Comparison of ENCODE assay signal across 11 cellular contexts in the genomic region with DNA sequence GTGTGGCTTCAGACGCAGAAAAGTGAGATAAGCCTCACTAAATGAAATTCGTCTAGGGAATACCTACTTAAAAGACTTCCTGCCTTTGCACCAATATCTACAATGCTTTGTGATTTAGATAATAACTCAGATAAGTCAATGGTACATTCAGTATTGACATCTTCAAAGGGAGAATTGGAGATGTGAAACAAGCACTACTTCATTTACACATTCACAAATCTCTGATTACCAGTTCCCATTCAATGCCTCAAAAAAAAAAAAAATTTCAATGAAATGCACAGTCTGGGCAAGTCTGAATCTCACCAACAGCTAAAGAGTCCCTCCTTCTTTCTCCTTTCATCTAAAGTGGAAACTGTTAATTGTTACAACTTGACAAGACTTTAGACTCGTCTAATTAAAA. TPM values are rescaled to one million over a fixed set of nuclear protein-coding genes. Genes with fewer than 3 reads are reported as not detected.
DNase-seq lines count a peak whose midpoint lies in the region; ATAC-seq and TF ChIP-seq lines count a peak whose summit lies in the region.
"Had no signal": no experiment of that assay in that cellular context is flagged by ENCODE, and none has a peak within 500 bp of the region (broad histone marks: within the 10 kb centered on the region; RNA-seq: fewer than 3 reads in every experiment).

No MANE protein-coding gene starts in this region.

- peaks cover 21% of the 10 kb centered on the region for H3K4me1 ChIP-seq in hepatocyte (ENCODE audit: insufficient read depth)

- H4K20me1 ChIP-seq in hepatocyte (ENCODE audit: insufficient read depth, poor library complexity, severe bottlenecking), result peaks cover 57% of the 10 kb centered on the region

- peak overlapping the region; percentile 95 for H3K27ac Mint-ChIP-seq in activated CD8-positive, alpha-beta memory T cell treated with anti-CD3 and anti-CD28 coated beads, Interleukin-2, amount 10 ng/mL, durations not matched to agents 7 days and 5 days
- peak overlapping the region; percentile 32 for H3K27ac Mint-ChIP-seq in stimulated activated naive B cell treated with anti-CD40 and anti-IgM and Interleukin-4, amounts not matched to agents 10 μg/mL and 1 μg/mL and 100 μg/mL, for 72 hours

- no peak for TF ChIP-seq CTCF in WI38 (IDR thresholded peaks at IDR 0.05; ENCODE audit: low read depth, low read length)
- TF ChIP-seq CTCF in hepatocyte (IDR thresholded peaks at IDR 0.05; ENCODE audit: poor library complexity), result no peak

- H3K27me3 ChIP-seq in hepatocyte, result no peaks in the 10 kb centered on the region

- no peaks in the 10 kb centered on the region for H3K9me2 ChIP-seq in hepatocyte (replicated peaks; ENCODE audit: insufficient read depth)

- H3K9me3 Mint-ChIP-seq in activated CD8-positive, alpha-beta memory T cell treated with anti-CD3 and anti-CD28 coated beads, Interleukin-2, amount 10 ng/mL, durations not matched to agents 7 days and 5 days (ENCODE audit: low read depth), result no peaks in the 10 kb centered on the region
- no peaks in the 10 kb centered on the region for H3K9me3 Mint-ChIP-seq in stimulated activated naive B cell treated with anti-CD40 and anti-IgM and Interleukin-4, amounts not matched to agents 10 μg/mL and 1 μg/mL and 100 μg/mL, for 72 hours

- no peak for ATAC-seq in activated CD8-positive, alpha-beta memory T cell treated with anti-CD3 and anti-CD28 coated beads, Interleukin-2, amount 10 ng/mL, durations not matched to agents 7 days and 5 days
- no peak for ATAC-seq in stimulated activated naive B cell treated with anti-CD40 and anti-IgM and Interleukin-4, amounts not matched to agents 10 μg/mL and 1 μg/mL and 100 μg/mL, for 72 hours (replicated peaks)
- no peak for ATAC-seq in GM19324 (IDR thresholded peaks at IDR 0.05; ENCODE audit: low FRiP score, unreplicated experiment)
- ATAC-seq: HCT116 had no signal

- peaks cover 49% of the 10 kb centered on the region for H3K36me3 Mint-ChIP-seq in activated CD8-positive, alpha-beta memory T cell treated with anti-CD3 and anti-CD28 coated beads, Interleukin-2, amount 10 ng/mL, durations not matched to agents 7 days and 5 days
- H3K36me3 Mint-ChIP-seq in stimulated activated naive B cell treated with anti-CD40 and anti-IgM and Interleukin-4, amounts not matched to agents 10 μg/mL and 1 μg/mL and 100 μg/mL, for 72 hours, result peaks cover 36 to 58% of the 10 kb centered on the region in 2 donors

- H3K4me2 ChIP-seq in hepatocyte, result peak overlapping the region; percentile 92

- peak overlapping the region; percentile 94 for H3K4me3 Mint-ChIP-seq in activated CD8-positive, alpha-beta memory T cell treated with anti-CD3 and anti-CD28 coated beads, Interleukin-2, amount 10 ng/mL, durations not matched to agents 7 days and 5 days
- peak overlapping the region; percentile 96 to 98 for H3K4me3 Mint-ChIP-seq in stimulated activated naive B cell treated with anti-CD40 and anti-IgM and Interleukin-4, amounts not matched to agents 10 μg/mL and 1 μg/mL and 100 μg/mL, for 72 hours

- H3K4me1 Mint-ChIP-seq in activated CD8-positive, alpha-beta memory T cell treated with anti-CD3 and anti-CD28 coated beads, Interleukin-2, amount 10 ng/mL, durations not matched to agents 7 days and 5 days, result peaks cover 52% of the 10 kb centered on the region
- H3K4me1 Mint-ChIP-seq in stimulated activated naive B cell treated with anti-CD40 and anti-IgM and Interleukin-4, amounts not matched to agents 10 μg/mL and 1 μg/mL and 100 μg/mL, for 72 hours, result peaks cover 26 to 51% of the 10 kb centered on the region in 2 donors

- H3K79me2 ChIP-seq in hepatocyte, result peaks cover 84% of the 10 kb centered on the region

- no peak for DNase-seq in activated CD8-positive, alpha-beta memory T cell treated with anti-CD3 and anti-CD28 coated beads, Interleukin-2, amount 10 ng/mL, durations not matched to agents 7 days and 5 days
- no peak for DNase-seq in activated CD8-positive, alpha-beta memory T cell treated with anti-CD3 and anti-CD28 coated beads for 24 hours
- no peak for DNase-seq in hepatocyte (ENCODE audit: low spot score)
- no peak for DNase-seq in stimulated activated naive B cell treated with anti-CD40 and anti-IgM and Interleukin-4, amounts not matched to agents 10 μg/mL and 1 μg/mL and 100 μg/mL, for 72 hours
- no peak for DNase-seq in SIG-M5 (lab: John Stamatoyannopoulos, UW)
- DNase-seq in NAMALWA (ENCODE audit: low spot score), result no peak
- DNase-seq: stimulated activated CD8-positive, alpha-beta memory T cell treated with anti-CD3 and anti-CD28 coated beads, Interleukin-4, amount 100 ng/mL, for 48 hours had no signal

- 67% methylated on average over 3 of the region's 3 CpGs for WGBS in hepatocyte (ENCODE audit: low lambda C conversion rate, missing lambda C conversion rate)

- H3K4me3 ChIP-seq in WI38 (ENCODE audit: low read depth, low read length) (peak overlapping the region; percentile 83), hepatocyte (peak overlapping the region; percentile 92)

- H3K36me3 ChIP-seq in hepatocyte (replicated peaks; ENCODE audit: insufficient read depth, low read depth), result no peaks in the 10 kb centered on the region

- H3K9me3 ChIP-seq in hepatocyte (ENCODE audit: low read depth), result no peaks in the 10 kb centered on the region

- H2AFZ ChIP-seq in hepatocyte, result no peak overlapping the region

- H3K27ac ChIP-seq in hepatocyte, result peak overlapping the region; percentile 93

- CTCF ChIA-PET in activated CD8-positive, alpha-beta memory T cell treated with anti-CD3 and anti-CD28 coated beads, Interleukin-2, amount 10 ng/mL, durations not matched to agents 7 days and 5 days (lab: Charles Lee), result interaction anchor here (0.7 to 9.1 kb wide), 5 partner anchors 18 to 220 kb away, joined by 3 to 112 read pairs (median 4); a partner anchor contains a TSS

- H3K27me3 Mint-ChIP-seq in activated CD8-positive, alpha-beta memory T cell treated with anti-CD3 and anti-CD28 coated beads, Interleukin-2, amount 10 ng/mL, durations not matched to agents 7 days and 5 days, result no peaks in the 10 kb centered on the region
- H3K27me3 Mint-ChIP-seq in stimulated activated naive B cell treated with anti-CD40 and anti-IgM and Interleukin-4, amounts not matched to agents 10 μg/mL and 1 μg/mL and 100 μg/mL, for 72 hours, result no peaks in the 10 kb centered on the region

RNA-seq across cellular contexts. Expression of a gene that starts 3.7 kb away (rescaled TPM):
- 10 to 100 TPM; 79.5 to 85.8 TPM for total RNA-seq in activated CD8-positive, alpha-beta memory T cell treated with anti-CD3 and anti-CD28 coated beads, Interleukin-2, amount 10 ng/mL, durations not matched to agents 7 days and 5 days
- total RNA-seq in hepatocyte, result 18.2 and 19.0 TPM in 2 replicates
- polyA plus RNA-seq in hepatocyte, result 10.0 and 12.1 TPM in 2 replicates

RNA-seq across cellular contexts. Expression of a gene that starts 44.8 kb away (rescaled TPM):
- 10 to 100 TPM; 23.1 to 25.9 TPM for total RNA-seq in activated CD8-positive, alpha-beta memory T cell treated with anti-CD3 and anti-CD28 coated beads, Interleukin-2, amount 10 ng/mL, durations not matched to agents 7 days and 5 days
- 14.9 and 22.4 TPM in 2 replicates for total RNA-seq in hepatocyte
- 10.8 and 15.4 TPM in 2 replicates for polyA plus RNA-seq in hepatocyte

RNA-seq across cellular contexts. Expression of a gene that starts 50.1 kb away (rescaled TPM):
- 100 to 1,000 TPM; 143 to 191 TPM for total RNA-seq in activated CD8-positive, alpha-beta memory T cell treated with anti-CD3 and anti-CD28 coated beads, Interleukin-2, amount 10 ng/mL, durations not matched to agents 7 days and 5 days
- 31.8 and 42.0 TPM in 2 replicates for total RNA-seq in hepatocyte
- polyA plus RNA-seq in hepatocyte, result 56.4 and 64.0 TPM in 2 replicates

RNA-seq across cellular contexts. Expression of a gene that starts 58.2 kb away (rescaled TPM):
- total RNA-seq in activated CD8-positive, alpha-beta memory T cell treated with anti-CD3 and anti-CD28 coated beads, Interleukin-2, amount 10 ng/mL, durations not matched to agents 7 days and 5 days, result not detected
- 1.2 TPM in 1 of 2 replicates, not detected in the other for total RNA-seq in hepatocyte
- polyA plus RNA-seq in hepatocyte, result 0.58 and 0.81 TPM in 2 replicates
- total RNA-seq: omental fat pad had no signal
